ENCODE assay signal across 15 cellular contexts in genomic region chr6:121770943-121771342, GRCh38.
DNase-seq lines count a peak whose midpoint lies in the region; ATAC-seq, FAIRE-seq and TF ChIP-seq lines count a peak whose summit lies in the region.
"Had no signal": no experiment of that assay in that cellular context is flagged by ENCODE, and none has a peak within 500 bp of the region (broad histone marks: within the 10 kb centered on the region; RNA-seq: fewer than 3 reads in every experiment).

No MANE protein-coding gene starts in this region.

- ATAC-seq in GM19397 (IDR thresholded peaks at IDR 0.05; ENCODE audit: unreplicated experiment) (peak; percentile 55), HG02938 (IDR thresholded peaks at IDR 0.05; ENCODE audit: unreplicated experiment) (peak; percentile 45), HG02642 (IDR thresholded peaks at IDR 0.05; ENCODE audit: poor library complexity, unreplicated experiment) (no peak)

- TF ChIP-seq CTCF in keratinocyte (optimal IDR thresholded peaks at IDR 0.05 in 1 of 3, IDR thresholded peaks at IDR 0.05 in 1 of 3, conservative IDR thresholded peaks at IDR 0.05 in 1 of 3; ENCODE audit: extremely low read depth in 1 of 3, insufficient read depth in 2 of 3, low read length in 3 of 3) = no peak
- no peak for TF ChIP-seq CTCF in testis (IDR thresholded peaks at IDR 0.05)

- H3K9ac ChIP-seq in keratinocyte (ENCODE audit: control insufficient read depth, extremely low read depth, insufficient read depth, low read length) = no peak overlapping the region

- peak; percentile 27 for DNase-seq in NCI-H2227 (lab: John Stamatoyannopoulos, UW; ENCODE audit: unreplicated experiment)
- no peak for DNase-seq in keratinocyte (ENCODE audit: low read depth, low spot score)
- no peak for DNase-seq in urothelium cell line (ENCODE audit: low spot score)
- no peak for DNase-seq in testis
- DNase-seq in NCI-H1048 (lab: John Stamatoyannopoulos, UW) = no peak
- DNase-seq: caudate nucleus; CD4-positive, alpha-beta T cell; hypothalamus; NCI-H1417 treated with DMSO at 0.1 percent for 48 hours; nucleus accumbens; SIG-M5; WERI-Rb-1 had no signal

- intact Hi-C loops in testis (cut with DNase I; ENCODE audit: low total_unique reads) = no loop called here

- no peak overlapping the region for H3K4me2 ChIP-seq in keratinocyte (ENCODE audit: control insufficient read depth, extremely low read depth, insufficient read depth, low read depth, low read length)

- H3K27me3 ChIP-seq in keratinocyte (ENCODE audit: control insufficient read depth, extremely low read depth, insufficient read depth, low read length) (no peaks in the 10 kb centered on the region), testis (no peaks in the 10 kb centered on the region)

- no peak overlapping the region for H2AFZ ChIP-seq in keratinocyte (ENCODE audit: control insufficient read depth, low read length)

- H3K79me2 ChIP-seq in keratinocyte (ENCODE audit: control insufficient read depth, insufficient read depth, low read length) = no peaks in the 10 kb centered on the region

- WGBS in testis, 2 donors = 93 to 94% methylated on average over 2 of the region's 2 CpGs

- H3K9me3 ChIP-seq in keratinocyte (ENCODE audit: control insufficient read depth, low read depth, low read length) (no peaks in the 10 kb centered on the region), testis (no peaks in the 10 kb centered on the region)

- no peaks in the 10 kb centered on the region for H4K20me1 ChIP-seq in keratinocyte (ENCODE audit: control insufficient read depth, extremely low read depth, insufficient read depth, low read length)

- H3K36me3 ChIP-seq in keratinocyte (ENCODE audit: control insufficient read depth in 2 of 2, extremely low read depth in 1 of 2, insufficient read depth in 2 of 2, low read length in 2 of 2) (no peaks in the 10 kb centered on the region), testis (ENCODE audit: low read depth, missing control alignments) (no peaks in the 10 kb centered on the region)
- H3K36me3 ChIP-seq: WERI-Rb-1 had no signal

- no peaks in the 10 kb centered on the region for H3K9me1 ChIP-seq in keratinocyte (ENCODE audit: control insufficient read depth, extremely low read depth, insufficient read depth, low read length)

- H3K27ac ChIP-seq in keratinocyte (ENCODE audit: control insufficient read depth, insufficient read depth, low read length) = no peak overlapping the region
- no peak overlapping the region for H3K27ac ChIP-seq in testis
- H3K27ac ChIP-seq: WERI-Rb-1 had no signal

- peaks cover 8% of the 10 kb centered on the region for H3K4me1 ChIP-seq in keratinocyte (ENCODE audit: control insufficient read depth, extremely low read depth, insufficient read depth, low read length)
- H3K4me1 ChIP-seq in testis = no peaks in the 10 kb centered on the region

- TF ChIP-seq POLR2A in testis (IDR thresholded peaks at IDR 0.05) = no peak

- no peak overlapping the region for H3K4me3 ChIP-seq in keratinocyte (ENCODE audit: control insufficient read depth in 2 of 3, extremely low read depth in 1 of 3, insufficient read depth in 2 of 3, low read depth in 1 of 3, low read length in 3 of 3)
- no peak overlapping the region for H3K4me3 ChIP-seq in testis

- FAIRE-seq in keratinocyte (lab: Jason Lieb, UNC) (peak; percentile 20), urothelium cell line (lab: Jason Lieb, UNC) (no peak)

- dilution Hi-C loops in keratinocyte (cut with MboI; ENCODE audit: extremely low pct_ligation_motif_present, low sequenced_read_pairs) = no loop called here
